ENCODE assay signal across 29 cellular contexts in the genomic region with DNA sequence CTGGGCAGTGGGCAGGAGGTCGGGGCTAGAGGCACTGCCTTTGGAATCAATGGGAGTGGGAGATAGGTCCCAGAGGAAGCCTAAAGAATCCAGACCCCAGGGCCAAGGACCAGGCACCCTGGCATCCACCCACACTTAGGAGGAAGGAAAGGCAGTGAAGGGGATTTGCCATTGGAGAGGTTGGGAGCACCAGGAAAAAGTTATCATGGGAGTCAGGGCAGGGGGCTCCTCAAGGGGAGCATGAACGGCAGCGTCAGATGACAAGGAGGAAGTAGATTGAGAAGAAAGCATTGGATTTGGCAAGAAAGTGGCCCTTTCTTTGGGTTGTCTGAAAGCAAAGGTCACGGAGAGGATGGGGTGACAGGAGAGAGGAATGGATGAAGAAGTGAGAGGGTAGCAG.
"Had no signal": no experiment of that assay in that cellular context is flagged by ENCODE, and none has a peak within 500 bp of the region (broad histone marks: within the 10 kb centered on the region; RNA-seq: fewer than 3 reads in every experiment).

No MANE protein-coding gene starts in this region.

- H3K36me3 ChIP-seq: adrenal gland, esophagus muscularis mucosa, gastroesophageal sphincter, heart right ventricle had no signal

- ATAC-seq: activated CD4-positive, alpha-beta T cell treated with anti-CD3 and anti-CD28 coated beads for 36 hours; activated CD8-positive, alpha-beta memory T cell treated with anti-CD3 and anti-CD28 coated beads, Interleukin-2, amount 10 ng/mL, durations not matched to agents 7 days and 5 days; activated CD8-positive, alpha-beta T cell treated with anti-CD3 and anti-CD28 coated beads, Interleukin-2, amount 10 ng/mL, durations not matched to agents 7 days and 5 days; activated naive CD8-positive, alpha-beta T cell treated with anti-CD3 and anti-CD28 coated beads, Interleukin-2, amount 50 U/mL, for 24 hours; gastroesophageal sphincter; heart right ventricle; T-helper 17 cell had no signal

- H3K4me3 ChIP-seq: adrenal gland, coronary artery, dorsolateral prefrontal cortex, esophagus muscularis mucosa, gastroesophageal sphincter, heart right ventricle had no signal

- H3K9me3 ChIP-seq: adrenal gland, esophagus muscularis mucosa, gastroesophageal sphincter, heart right ventricle had no signal

- DNase-seq: activated CD4-positive, alpha-beta memory T cell treated with anti-CD3 and anti-CD28 coated beads for 36 hours; activated CD4-positive, alpha-beta T cell treated with anti-CD3 and anti-CD28 coated beads for 36 hours; activated CD4-positive, alpha-beta T cell treated with anti-CD3 and anti-CD28 coated beads, Interleukin-2, amount 10 ng/mL, durations not matched to agents 24 days and 14 days; activated CD4-positive, CD25-positive, alpha-beta regulatory T cell; activated CD4-positive, CD25-positive, alpha-beta regulatory T cell treated with anti-CD3 and anti-CD28 coated beads, Interleukin-2, amount 50 U/mL, for 72 hours; activated CD8-positive, alpha-beta memory T cell treated with anti-CD3 and anti-CD28 coated beads, Interleukin-2, amount 10 ng/mL, durations not matched to agents 7 days and 5 days; activated CD8-positive, alpha-beta memory T cell treated with anti-CD3 and anti-CD28 coated beads, Interleukin-2, amount 50 U/mL, for 4 hours; activated CD8-positive, alpha-beta T cell treated with anti-CD3 and anti-CD28 coated beads, Interleukin-2, amount 10 ng/mL, durations not matched to agents 7 days and 5 days; activated effector memory CD4-positive, alpha-beta T cell treated with anti-CD3 and anti-CD28 coated beads, Interleukin-2, amount 50 U/mL, for 16 hours; activated naive CD4-positive, alpha-beta T cell treated with anti-CD3 and anti-CD28 coated beads for 36 hours; activated naive CD8-positive, alpha-beta T cell treated with anti-CD3 and anti-CD28 coated beads for 36 hours; activated naive CD8-positive, alpha-beta T cell treated with anti-CD3 and anti-CD28 coated beads, Interleukin-2, amount 50 U/mL, for 24 hours; activated T-cell treated with anti-CD3 and anti-CD28 coated beads, Interleukin-2, amount 50 U/mL, for 1 hour; activated T-cell treated with anti-CD3 and anti-CD28 coated beads, Interleukin-2, amount 50 U/mL, for 48 hours; adrenal gland; amygdala; aorta; dorsolateral prefrontal cortex; effector memory CD4-positive, alpha-beta T cell; endodermal cell; foreskin melanocyte; heart right ventricle; T-helper 1 cell; T-helper 17 cell; T1000 had no signal

- H3K4me1 ChIP-seq: esophagus muscularis mucosa, gastroesophageal sphincter had no signal

- H3K27ac ChIP-seq: adrenal gland, coronary artery, esophagus muscularis mucosa, gastroesophageal sphincter had no signal

- H3K27me3 ChIP-seq: adrenal gland, dorsolateral prefrontal cortex, esophagus muscularis mucosa, heart right ventricle had no signal

- FAIRE-seq: bronchial epithelial cell had no signal
